Comparison of ENCODE assay signal across 5 cellular contexts in the genomic region with DNA sequence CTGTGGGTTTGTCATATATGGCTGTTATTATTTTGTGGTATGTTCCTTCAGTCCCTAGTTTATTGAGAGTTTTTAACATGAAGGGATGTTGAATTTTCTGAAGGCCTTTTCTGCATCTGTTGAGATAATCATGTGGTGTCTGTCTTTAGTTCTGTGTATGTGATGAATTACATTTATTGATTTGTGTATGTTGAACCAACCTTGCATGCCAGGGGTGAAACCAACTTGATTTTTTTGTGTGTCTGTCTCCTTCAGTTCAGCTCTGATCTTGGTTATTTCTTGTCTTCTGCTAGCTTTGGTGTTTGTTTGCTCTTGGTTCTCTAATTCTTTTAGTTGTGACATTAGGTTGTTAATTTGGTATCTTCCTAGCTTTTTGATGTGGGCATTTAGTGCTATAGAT. TPM values are rescaled to one million over a fixed set of nuclear protein-coding genes. Genes with fewer than 3 reads are reported as not detected.
DNase-seq lines count a peak whose midpoint lies in the region; ATAC-seq, FAIRE-seq and TF ChIP-seq lines count a peak whose summit lies in the region.
"Not testable (repeated sequence)": the region's sequence is repeated elsewhere in the genome, so short reads cannot be mapped to it uniquely, and the experiment has no call there.

No MANE protein-coding gene starts in this region.

- H3K9me3 Mint-ChIP-seq in CD4-positive, CD25-positive, alpha-beta regulatory T cell: peaks cover 2 to 30% (median 14%) of the 10 kb centered on the region in 7 donors
- peaks cover 19% of the 10 kb centered on the region for H3K9me3 Mint-ChIP-seq in activated T-helper 17 cell treated with anti-CD3 and anti-CD28 coated beads, Interleukin-2, amount 50 U/mL, for 72 hours
- H3K9me3 Mint-ChIP-seq in central memory CD8-positive, alpha-beta T cell: peaks cover 12% of the 10 kb centered on the region

- not testable (repeated sequence) for DNase-seq in CD4-positive, CD25-positive, alpha-beta regulatory T cell; H54 (ENCODE audit: insufficient read length, low spot score); central memory CD8-positive, alpha-beta T cell (ENCODE audit: low spot score in 2 of 2); small intestine

- H3K27me3 ChIP-seq in CD4-positive, CD25-positive, alpha-beta regulatory T cell (ENCODE audit: control insufficient read depth, insufficient read depth, low read length); small intestine (ENCODE audit: control insufficient read depth in 2 of 2, insufficient read depth in 2 of 2, low read length in 2 of 2): not testable (repeated sequence)

- H3K4me3 ChIP-seq in CD4-positive, CD25-positive, alpha-beta regulatory T cell (ENCODE audit: low read depth, low read length); small intestine (ENCODE audit: low read depth in 1 of 2, low read length in 2 of 2): not testable (repeated sequence)

- H3K36me3 ChIP-seq in CD4-positive, CD25-positive, alpha-beta regulatory T cell (ENCODE audit: control insufficient read depth, insufficient read depth, low read length); small intestine (ENCODE audit: control insufficient read depth in 2 of 2, insufficient read depth in 2 of 2, low read length in 2 of 2): not testable (repeated sequence)

- FAIRE-seq in H54 (lab: Jason Lieb, UNC) (peak; percentile 50), small intestine (lab: Jason Lieb, UNC) (peak; percentile 33)

- peak overlapping the region in 3 of 4 donors; percentile 3 to 28 (median 16) for H3K4me3 Mint-ChIP-seq in CD4-positive, CD25-positive, alpha-beta regulatory T cell
- peak overlapping the region; percentile 8 for H3K4me3 Mint-ChIP-seq in activated T-helper 17 cell treated with anti-CD3 and anti-CD28 coated beads, Interleukin-2, amount 50 U/mL, for 72 hours
- H3K4me3 Mint-ChIP-seq in central memory CD8-positive, alpha-beta T cell: peak overlapping the region; percentile 2

- not testable (repeated sequence) for H3K4me1 ChIP-seq in CD4-positive, CD25-positive, alpha-beta regulatory T cell (ENCODE audit: control insufficient read depth, insufficient read depth, low read length, poor library complexity, severe bottlenecking); small intestine (ENCODE audit: control insufficient read depth in 2 of 2, insufficient read depth in 1 of 2, low read depth in 1 of 2, low read length in 1 of 2)

- H3K27ac ChIP-seq in CD4-positive, CD25-positive, alpha-beta regulatory T cell (ENCODE audit: insufficient read depth, low read length, poor library complexity, severe bottlenecking); small intestine (ENCODE audit: low read depth in 1 of 2, low read length in 1 of 2): not testable (repeated sequence)

- H3K4me1 Mint-ChIP-seq in CD4-positive, CD25-positive, alpha-beta regulatory T cell: peaks cover 28 to 64% (median 49%) of the 10 kb centered on the region in 4 donors
- H3K4me1 Mint-ChIP-seq in activated T-helper 17 cell treated with anti-CD3 and anti-CD28 coated beads, Interleukin-2, amount 50 U/mL, for 72 hours: peaks cover 51% of the 10 kb centered on the region
- H3K4me1 Mint-ChIP-seq in central memory CD8-positive, alpha-beta T cell: peaks cover 60% of the 10 kb centered on the region

- H3K27ac Mint-ChIP-seq in CD4-positive, CD25-positive, alpha-beta regulatory T cell; activated T-helper 17 cell treated with anti-CD3 and anti-CD28 coated beads, Interleukin-2, amount 50 U/mL, for 72 hours; central memory CD8-positive, alpha-beta T cell (ENCODE audit: low read depth): not testable (repeated sequence)

- not testable (repeated sequence) for TF ChIP-seq POLR2A in H54 (IDR thresholded peaks at IDR 0.05; ENCODE audit: low read depth, low read length)

- ATAC-seq in CD4-positive, CD25-positive, alpha-beta regulatory T cell (ENCODE audit: low read depth in 2 of 2); activated T-helper 17 cell treated with anti-CD3 and anti-CD28 coated beads, Interleukin-2, amount 50 U/mL, for 72 hours (replicated peaks); central memory CD8-positive, alpha-beta T cell (replicated peaks; ENCODE audit: extremely low read depth, poor library complexity, severe bottlenecking): not testable (repeated sequence)

- peaks cover 44% of the 10 kb centered on the region for H3K36me3 Mint-ChIP-seq in CD4-positive, CD25-positive, alpha-beta regulatory T cell
- peaks cover 69% of the 10 kb centered on the region for H3K36me3 Mint-ChIP-seq in activated T-helper 17 cell treated with anti-CD3 and anti-CD28 coated beads, Interleukin-2, amount 50 U/mL, for 72 hours (ENCODE audit: low read depth)
- not testable (repeated sequence) for H3K36me3 Mint-ChIP-seq in central memory CD8-positive, alpha-beta T cell (ENCODE audit: insufficient read depth)

- peaks cover 13% of the 10 kb centered on the region in 2 experiments for H3K9me3 ChIP-seq in CD4-positive, CD25-positive, alpha-beta regulatory T cell (ENCODE audit: control insufficient read depth in 2 of 2, low read length in 2 of 2)
- H3K9me3 ChIP-seq in small intestine (ENCODE audit: control insufficient read depth, low read depth): not testable (repeated sequence)

- not testable (repeated sequence) for H3K27me3 Mint-ChIP-seq in CD4-positive, CD25-positive, alpha-beta regulatory T cell; activated T-helper 17 cell treated with anti-CD3 and anti-CD28 coated beads, Interleukin-2, amount 50 U/mL, for 72 hours; central memory CD8-positive, alpha-beta T cell

RNA-seq across cellular contexts. Expression of a gene that starts 27.6 kb away (rescaled TPM):
- total RNA-seq in CD4-positive, CD25-positive, alpha-beta regulatory T cell: 200 TPM
- 10 to 100 TPM; 28.2 to 41.9 (median 37.0) TPM for polyA plus RNA-seq in CD4-positive, CD25-positive, alpha-beta regulatory T cell
- total RNA-seq in activated T-helper 17 cell treated with anti-CD3 and anti-CD28 coated beads, Interleukin-2, amount 50 U/mL, for 72 hours: 100 to 1,000 TPM; 104 to 170 TPM
- 10 to 100 TPM in 2 of 3 donors, 1 to 10 TPM in 1; 7.5 to 22.2 (median 21.2) TPM for polyA plus RNA-seq in small intestine
